Comparison of ENCODE assay signal across 16 cellular contexts in genomic region chr14:51719970-51720369, GRCh38.
A peak's percentile ranks its signal among the peaks of the same experiment; 100 is the strongest.
DNase-seq lines count a peak whose midpoint lies in the region; ATAC-seq and TF ChIP-seq lines count a peak whose summit lies in the region.
"Had no signal": no experiment of that assay in that cellular context is flagged by ENCODE, and none has a peak within 500 bp of the region (broad histone marks: within the 10 kb centered on the region; RNA-seq: fewer than 3 reads in every experiment).

No MANE protein-coding gene starts in this region.

- H3K27me3 ChIP-seq in GM23248 (replicated peaks; ENCODE audit: insufficient read depth): no peaks in the 10 kb centered on the region
- H3K27me3 ChIP-seq: BE2C had no signal

- H3K27ac ChIP-seq in GM23248: peak overlapping the region; percentile 68
- H3K27ac ChIP-seq: C4-2B had no signal

- H3K27me3 Mint-ChIP-seq in endothelial cell (ENCODE audit: unreplicated experiment) (no peaks in the 10 kb centered on the region), WTC11 (ENCODE audit: low read depth) (no peaks in the 10 kb centered on the region)

- H3K4me2 ChIP-seq in GM23248 (ENCODE audit: unreplicated experiment): no peak overlapping the region

- H3K4me3 Mint-ChIP-seq in endothelial cell (ENCODE audit: unreplicated experiment) (peak overlapping the region; percentile 45), WTC11 (no peak overlapping the region)
- H3K4me3 Mint-ChIP-seq: CD4-positive, alpha-beta memory T cell had no signal

- CTCF ChIA-PET in WTC11 (lab: Charles Lee): interaction anchor here (1.2 to 1.6 kb wide), 2 partner anchors 30 to 67 kb away, joined by 3 to 4 read pairs; no protein-coding TSS in a partner anchor

- peaks cover 43% of the 10 kb centered on the region for H3K36me3 Mint-ChIP-seq in endothelial cell (ENCODE audit: low read depth, unreplicated experiment)
- peaks cover 29% of the 10 kb centered on the region for H3K36me3 Mint-ChIP-seq in WTC11
- H3K36me3 Mint-ChIP-seq: CD4-positive, alpha-beta memory T cell had no signal

- POLR2A ChIA-PET in WTC11 (lab: Charles Lee): no interaction called here

- H3K4me1 ChIP-seq in GM23248 (ENCODE audit: insufficient read depth): peaks cover 17% of the 10 kb centered on the region
- H3K4me1 ChIP-seq: BE2C had no signal

- H3K9me3 Mint-ChIP-seq in endothelial cell (ENCODE audit: unreplicated experiment) (no peaks in the 10 kb centered on the region), WTC11 (no peaks in the 10 kb centered on the region)
- H3K9me3 Mint-ChIP-seq: CD4-positive, alpha-beta memory T cell had no signal

- 0 out of 2 replicates have a peak overlapping the region, but pooled peaks have one; percentile 10 for H3K9ac ChIP-seq in GM23248

- no peak for ATAC-seq in HG03354 (IDR thresholded peaks at IDR 0.05; ENCODE audit: poor library complexity, severe bottlenecking, unreplicated experiment)
- ATAC-seq in WTC11: no peak
- no peak for ATAC-seq in HG03469 (IDR thresholded peaks at IDR 0.05; ENCODE audit: unreplicated experiment)
- ATAC-seq: HCT116, HepG2 had no signal

- 0 out of 2 replicates have a peak, but pooled peaks cover 7% of the 10 kb centered on the region for H4K20me1 ChIP-seq in GM23248 (ENCODE audit: insufficient read depth)

- no peak for TF ChIP-seq CTCF in endothelial cell (IDR thresholded peaks at IDR 0.05; ENCODE audit: unreplicated experiment)
- TF ChIP-seq CTCF in WTC11 (IDR thresholded peaks at IDR 0.05): no peak

- no peaks in the 10 kb centered on the region for H3K4me1 Mint-ChIP-seq in endothelial cell (ENCODE audit: unreplicated experiment)
- peaks cover 24% of the 10 kb centered on the region for H3K4me1 Mint-ChIP-seq in WTC11
- H3K4me1 Mint-ChIP-seq: CD4-positive, alpha-beta memory T cell had no signal

- WGBS in GM23248 (ENCODE audit: low coverage in 1 of 2, low lambda C conversion rate in 2 of 2, missing lambda C conversion rate in 2 of 2), 2 experiments: 91 to 93% methylated on average over 18 of the region's 18 CpGs

- H3F3A ChIP-seq in GM23248 (ENCODE audit: insufficient read depth): peaks cover 96% of the 10 kb centered on the region

- in situ Hi-C loops in GM23248 (cut with MboI): no loop called here

- H3K9me3 ChIP-seq in GM23248 (ENCODE audit: low read depth): no peaks in the 10 kb centered on the region
- H3K9me3 ChIP-seq: BE2C had no signal

- intact Hi-C loops in posterior vena cava (cut with DNase I): no loop called here

- H3K36me3 ChIP-seq in GM23248 (ENCODE audit: low read depth): peaks cover 96% of the 10 kb centered on the region

- DNase-seq in GM23248 (no peak), endothelial cell (ENCODE audit: low spot score) (no peak), kidney tubule cell (ENCODE audit: low spot score) (peak; percentile 34), posterior vena cava (ENCODE audit: low spot score) (peak; percentile 78), NCI-H2029 (lab: John Stamatoyannopoulos, UW) (no peak), WTC11 (ENCODE audit: low spot score) (no peak)
- DNase-seq: BE2C; CD4-positive, alpha-beta memory T cell; DMS153; DMS79 treated with DMSO at 0.1 percent for 48 hours; GDM1 had no signal

- H3K27ac Mint-ChIP-seq in endothelial cell (ENCODE audit: unreplicated experiment) (no peak overlapping the region), WTC11 (no peak overlapping the region)
- H3K27ac Mint-ChIP-seq: CD4-positive, alpha-beta memory T cell had no signal

- H3K9me2 ChIP-seq in GM23248 (ENCODE audit: insufficient read depth): no peaks in the 10 kb centered on the region

- no peak overlapping the region for H3K4me3 ChIP-seq in GM23248

- H3K79me2 ChIP-seq in GM23248 (ENCODE audit: insufficient read depth): peaks cover 96% of the 10 kb centered on the region

- no peak overlapping the region for H2AFZ ChIP-seq in GM23248

TF ChIP-seq in WTC11, 78 proteins besides CTCF, POLR2A, EP300 and RAD21:
- no peak for TF ChIP-seq IRF1 (CRISPR knock-in tag; IDR thresholded peaks at IDR 0.05)

Comparison
In these comparisons a context has a peak if more than half of its experiments do, and no peak if none do; other contexts are left out.
1. DNase-seq: peak in kidney tubule cell (single experiment) and posterior vena cava (single experiment); none in GM23248 (single experiment), endothelial cell (single experiment), NCI-H2029 (single experiment) and WTC11 (single experiment).